ENCODE assay signal across 1 cellular context in the genomic region with DNA sequence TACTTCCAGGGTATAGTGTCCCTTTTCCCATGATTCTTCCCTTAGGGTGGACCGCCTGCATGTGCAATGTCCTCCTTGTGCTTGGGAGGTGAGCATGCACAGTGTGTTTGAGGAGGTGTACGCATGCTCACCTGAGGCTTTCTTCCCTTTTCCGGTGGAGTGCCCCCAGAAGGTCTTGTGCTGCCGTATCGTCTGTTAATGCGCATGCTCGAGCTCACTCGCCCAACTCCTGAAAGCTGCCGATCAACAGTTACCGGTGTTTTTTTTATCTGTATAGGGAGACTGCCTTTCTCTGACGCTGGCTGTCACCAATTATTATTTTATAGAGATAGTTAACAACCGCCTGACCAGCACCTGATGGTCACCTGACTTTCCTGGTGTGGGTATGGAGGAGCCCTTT.
TF ChIP-seq lines count a peak whose summit lies in the region.

No MANE protein-coding gene starts in this region.

TF ChIP-seq in H1, 55 proteins besides CTCF, POLR2A, EP300 and RAD21:
- TF ChIP-seq NANOG (IDR thresholded peaks at IDR 0.05; ENCODE audit: insufficient read depth, low read depth, low read length, poor library complexity, severe bottlenecking) (no peak), HDAC2 (IDR thresholded peaks at IDR 0.05; ENCODE audit: borderline replicate concordance in 1 of 2, low read depth in 2 of 2, low read length in 2 of 2) (no peak), PHF8 (conservative IDR thresholded peaks at IDR 0.05; ENCODE audit: low read depth, low read length) (no peak), ASH2L (IDR thresholded peaks at IDR 0.05; ENCODE audit: low read length) (no peak), SIRT6 (IDR thresholded peaks at IDR 0.05; ENCODE audit: low read length) (no peak), KDM4A (IDR thresholded peaks at IDR 0.05; ENCODE audit: low read depth, low read length, severe bottlenecking) (no peak), TCF12 (IDR thresholded peaks at IDR 0.05; ENCODE audit: low read depth, low read length) (no peak), TBP (IDR thresholded peaks at IDR 0.05; ENCODE audit: low read depth, low read length) (no peak), BRCA1 (IDR thresholded peaks at IDR 0.05; ENCODE audit: low read depth, low read length) (no peak), SRF (IDR thresholded peaks at IDR 0.05; ENCODE audit: low read depth, low read length) (no peak), YY1 (IDR thresholded peaks at IDR 0.05; ENCODE audit: low read depth, low read length) (no peak), CEBPB (IDR thresholded peaks at IDR 0.05; ENCODE audit: low read depth, low read length) (no peak), FOSL1 (IDR thresholded peaks at IDR 0.05; ENCODE audit: insufficient read depth, low read depth, low read length) (no peak)
- TF ChIP-seq, protein P1, sequence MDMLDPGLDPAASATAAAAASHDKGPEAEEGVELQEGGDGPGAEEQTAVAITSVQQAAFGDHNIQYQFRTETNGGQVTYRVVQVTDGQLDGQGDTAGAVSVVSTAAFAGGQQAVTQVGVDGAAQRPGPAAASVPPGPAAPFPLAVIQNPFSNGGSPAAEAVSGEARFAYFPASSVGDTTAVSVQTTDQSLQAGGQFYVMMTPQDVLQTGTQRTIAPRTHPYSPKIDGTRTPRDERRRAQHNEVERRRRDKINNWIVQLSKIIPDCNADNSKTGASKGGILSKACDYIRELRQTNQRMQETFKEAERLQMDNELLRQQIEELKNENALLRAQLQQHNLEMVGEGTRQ (IDR thresholded peaks at IDR 0.05; ENCODE audit: low read length) = no peak
- TF ChIP-seq, protein P2, sequence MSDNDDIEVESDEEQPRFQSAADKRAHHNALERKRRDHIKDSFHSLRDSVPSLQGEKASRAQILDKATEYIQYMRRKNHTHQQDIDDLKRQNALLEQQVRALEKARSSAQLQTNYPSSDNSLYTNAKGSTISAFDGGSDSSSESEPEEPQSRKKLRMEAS (IDR thresholded peaks at IDR 0.05) = no peak
TF ChIP-seq in H1: peak in this region for 0.
